1 cellular context compared by ENCODE assay signal in genomic region chr2:121095257-121096080, GRCh38.
A peak's percentile ranks its signal among the peaks of the same experiment; 100 is the strongest.
TF ChIP-seq lines count a peak whose summit lies in the region.

No MANE protein-coding gene starts in this region.

TF ChIP-seq in HepG2, 621 proteins besides CTCF, POLR2A, EP300 and RAD21 (continued from another document and continues in another):
- no peak for TF ChIP-seq ZNF75D (CRISPR knock-in tag; IDR thresholded peaks at IDR 0.05; ENCODE audit: borderline replicate concordance)
- peak; percentile 52 for TF ChIP-seq TEAD3 (CRISPR knock-in tag; optimal IDR thresholded peaks at IDR 0.05; ENCODE audit: borderline replicate concordance)
- peak; percentile 96 for TF ChIP-seq ZNF770 (CRISPR knock-in tag; IDR thresholded peaks at IDR 0.05)
- TF ChIP-seq ETV5 (CRISPR knock-in tag; IDR thresholded peaks at IDR 0.05; ENCODE audit: borderline replicate concordance): no peak
- TF ChIP-seq ZNF687 (CRISPR knock-in tag; IDR thresholded peaks at IDR 0.05): peak; percentile 28
- TF ChIP-seq ZNF484 (CRISPR knock-in tag; IDR thresholded peaks at IDR 0.05; ENCODE audit: borderline replicate concordance, low read depth): no peak
- TF ChIP-seq TRIM24 (CRISPR knock-in tag; IDR thresholded peaks at IDR 0.05): no peak
- no peak for TF ChIP-seq THAP7 (CRISPR knock-in tag; IDR thresholded peaks at IDR 0.05)
- TF ChIP-seq MTERF4 (CRISPR knock-in tag; IDR thresholded peaks at IDR 0.05): 0 out of 2 replicates have a peak, but pooled peaks have one; percentile 44
- no peak for TF ChIP-seq FOXC1 (CRISPR knock-in tag; IDR thresholded peaks at IDR 0.05; ENCODE audit: borderline replicate concordance)
- no peak for TF ChIP-seq ZNF407 (CRISPR knock-in tag; IDR thresholded peaks at IDR 0.05; ENCODE audit: not compliant biosample characterization)
- peak; percentile 90 for TF ChIP-seq STAG1 (CRISPR knock-in tag; IDR thresholded peaks at IDR 0.05)
- no peak for TF ChIP-seq REXO4 (CRISPR knock-in tag; IDR thresholded peaks at IDR 0.05; ENCODE audit: borderline replicate concordance)
- TF ChIP-seq ZHX2 (IDR thresholded peaks at IDR 0.05; ENCODE audit: low read depth): no peak
- no peak for TF ChIP-seq ZHX2 (CRISPR knock-in tag; IDR thresholded peaks at IDR 0.05; ENCODE audit: borderline replicate concordance)
- no peak for TF ChIP-seq E2F1 (CRISPR knock-in tag; IDR thresholded peaks at IDR 0.05)
- TF ChIP-seq SIN3A (IDR thresholded peaks at IDR 0.05; ENCODE audit: borderline replicate concordance, low read depth, low read length): no peak
- no peak for TF ChIP-seq ZNF558 (CRISPR knock-in tag; IDR thresholded peaks at IDR 0.05; ENCODE audit: borderline replicate concordance)
- peak; percentile 92 for TF ChIP-seq XRCC5 (optimal IDR thresholded peaks at IDR 0.05; ENCODE audit: low read length)
- TF ChIP-seq ZSCAN31 (CRISPR knock-in tag; IDR thresholded peaks at IDR 0.05; ENCODE audit: low read depth): no peak
- TF ChIP-seq ONECUT2 (CRISPR knock-in tag; IDR thresholded peaks at IDR 0.05): no peak
- TF ChIP-seq SMC3 (IDR thresholded peaks at IDR 0.05; ENCODE audit: low read length): peak; percentile 61
- TF ChIP-seq MAFG (CRISPR knock-in tag; IDR thresholded peaks at IDR 0.05): no peak
- TF ChIP-seq ZNF772 (CRISPR knock-in tag; IDR thresholded peaks at IDR 0.05): no peak
- TF ChIP-seq PITX1 (CRISPR knock-in tag; IDR thresholded peaks at IDR 0.05): peak; percentile 34; the same call in 1 of the 2 replicates
- TF ChIP-seq PATZ1 (CRISPR knock-in tag; IDR thresholded peaks at IDR 0.05): no peak
- TF ChIP-seq SOX13 (IDR thresholded peaks at IDR 0.05): no peak
- 0 out of 4 replicates have a peak, but pooled peaks of 1 of the 2 experiments have one; percentile 9 for TF ChIP-seq SOX13 (CRISPR knock-in tag; conservative IDR thresholded peaks at IDR 0.05 in 1 of 2, IDR thresholded peaks at IDR 0.05 in 1 of 2)
- peak; percentile 35 for TF ChIP-seq HNRNPLL (IDR thresholded peaks at IDR 0.05; ENCODE audit: low read depth, low read length, poor library complexity, severe bottlenecking)
